20 cellular contexts compared by ENCODE assay signal in the genomic region with DNA sequence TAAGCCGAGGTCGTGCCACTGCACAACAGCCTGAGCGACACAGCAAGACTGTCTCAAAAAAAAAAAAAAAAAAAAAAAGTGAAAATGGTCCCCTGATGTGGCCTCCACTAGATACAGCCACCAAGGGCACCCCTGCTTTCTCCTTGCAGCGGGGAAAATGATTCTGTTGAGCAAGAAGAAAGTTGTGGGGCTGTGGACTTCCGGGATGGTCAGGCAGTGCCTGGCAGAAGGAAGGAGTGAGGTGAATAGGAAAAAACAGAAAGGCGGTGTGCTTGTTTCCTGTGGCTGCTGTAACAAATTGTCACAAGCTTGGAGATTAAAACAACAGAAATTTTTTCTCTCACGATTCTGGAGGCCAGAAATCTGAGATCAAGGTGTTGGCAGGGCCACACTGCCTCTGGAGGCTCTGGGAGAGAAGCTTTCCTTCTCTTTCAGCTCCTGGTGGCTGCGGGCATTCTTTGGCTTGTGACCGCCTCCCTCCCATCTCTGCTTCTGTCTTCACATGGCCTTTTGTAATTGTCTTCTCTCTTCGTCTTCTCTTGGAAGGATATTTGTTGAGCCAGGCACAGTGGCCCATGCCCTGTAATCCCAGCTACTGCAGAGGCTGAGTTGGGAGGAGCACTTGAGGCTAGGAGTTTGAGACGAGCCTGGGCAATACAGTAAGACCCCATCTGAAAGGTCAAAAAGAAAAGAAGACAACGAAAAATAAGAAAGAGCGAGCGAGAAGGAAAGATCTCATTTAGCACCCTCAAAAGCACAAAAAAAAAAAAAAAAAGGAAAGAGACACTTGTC.
A peak's percentile ranks its signal among the peaks of the same experiment; 100 is the strongest.
DNase-seq lines count a peak whose midpoint lies in the region; ATAC-seq, FAIRE-seq and TF ChIP-seq lines count a peak whose summit lies in the region.
"Had no signal": no experiment of that assay in that cellular context is flagged by ENCODE, and none has a peak within 500 bp of the region (broad histone marks: within the 10 kb centered on the region; RNA-seq: fewer than 3 reads in every experiment).

No MANE protein-coding gene starts in this region.

- FAIRE-seq in small intestine (lab: Jason Lieb, UNC) (no peak), D721Med (lab: Jason Lieb, UNC) (no peak)
- FAIRE-seq: GM12878, GM18507, HTR-8/SVneo had no signal

- 63 to 85% (median 77%) methylated on average over 14 of the region's 14 CpGs for WGBS in spleen, 5 donors
- WGBS in small intestine, 3 donors = 81 to 89% (median 88%) methylated on average over 14 of the region's 14 CpGs

- POLR2A ChIA-PET in activated CD4-positive, alpha-beta T cell treated with anti-CD3 and anti-CD28 coated beads, Interleukin-2, amount 10 ng/mL, durations not matched to agents 7 days and 5 days (lab: Charles Lee) = no interaction called here
- POLR2A ChIA-PET in activated CD8-positive, alpha-beta T cell treated with anti-CD3 and anti-CD28 coated beads, Interleukin-2, amount 10 ng/mL, durations not matched to agents 7 days and 5 days (lab: Charles Lee) = no interaction called here

- no peak for TF ChIP-seq POLR2A in spleen (IDR thresholded peaks at IDR 0.05)

- H3K9me3 ChIP-seq in spleen (peaks cover 0 to 31% (median 24%) of the 10 kb centered on the region in 8 donors), small intestine (ENCODE audit: control insufficient read depth, low read depth) (no peaks in the 10 kb centered on the region)
- H3K9me3 ChIP-seq: Caco-2 had no signal

- H3K27ac Mint-ChIP-seq in activated CD4-positive, alpha-beta T cell treated with anti-CD3 and anti-CD28 coated beads, Interleukin-2, amount 10 ng/mL, durations not matched to agents 7 days and 5 days = peak overlapping the region; percentile 52
- H3K27ac Mint-ChIP-seq in activated CD8-positive, alpha-beta T cell treated with anti-CD3 and anti-CD28 coated beads, Interleukin-2, amount 10 ng/mL, durations not matched to agents 7 days and 5 days = peak overlapping the region; percentile 71

- intact Hi-C loops in spleen (cut with DNase I; ENCODE audit: low total_unique reads) = no loop called here

- H3K27ac ChIP-seq in spleen (no peak overlapping the region), small intestine (ENCODE audit: low read depth in 1 of 2, low read length in 1 of 2) (no peak overlapping the region)
- H3K27ac ChIP-seq: KMS-11 had no signal

- H3K4me3 Mint-ChIP-seq in activated CD4-positive, alpha-beta T cell treated with anti-CD3 and anti-CD28 coated beads, Interleukin-2, amount 10 ng/mL, durations not matched to agents 7 days and 5 days = no peak overlapping the region
- peak overlapping the region; percentile 9 for H3K4me3 Mint-ChIP-seq in activated CD8-positive, alpha-beta T cell treated with anti-CD3 and anti-CD28 coated beads, Interleukin-2, amount 10 ng/mL, durations not matched to agents 7 days and 5 days

- no peaks in the 10 kb centered on the region for H3K27me3 ChIP-seq in spleen (replicated peaks in 1 of 7)
- no peaks in the 10 kb centered on the region for H3K27me3 ChIP-seq in small intestine (ENCODE audit: control insufficient read depth in 2 of 2, insufficient read depth in 2 of 2, low read length in 2 of 2)
- H3K27me3 ChIP-seq: MG63 had no signal

- peaks cover 12% of the 10 kb centered on the region for H3K27me3 Mint-ChIP-seq in activated CD4-positive, alpha-beta T cell treated with anti-CD3 and anti-CD28 coated beads, Interleukin-2, amount 10 ng/mL, durations not matched to agents 7 days and 5 days
- H3K27me3 Mint-ChIP-seq in activated CD8-positive, alpha-beta T cell treated with anti-CD3 and anti-CD28 coated beads, Interleukin-2, amount 10 ng/mL, durations not matched to agents 7 days and 5 days (ENCODE audit: low read depth) = peaks cover under 1% of the 10 kb centered on the region

- no peaks in the 10 kb centered on the region for H3K36me3 Mint-ChIP-seq in activated CD4-positive, alpha-beta T cell treated with anti-CD3 and anti-CD28 coated beads, Interleukin-2, amount 10 ng/mL, durations not matched to agents 7 days and 5 days (ENCODE audit: low read depth)
- H3K36me3 Mint-ChIP-seq in activated CD8-positive, alpha-beta T cell treated with anti-CD3 and anti-CD28 coated beads, Interleukin-2, amount 10 ng/mL, durations not matched to agents 7 days and 5 days (ENCODE audit: low read depth) = peaks cover 4% of the 10 kb centered on the region

- H3K4me1 ChIP-seq in spleen (peaks cover 0 to 10% (median 0%) of the 10 kb centered on the region in 6 donors), small intestine (ENCODE audit: control insufficient read depth in 2 of 2, insufficient read depth in 1 of 2, low read depth in 1 of 2, low read length in 1 of 2) (no peaks in the 10 kb centered on the region)

- H3K4me3 ChIP-seq in spleen (no peak overlapping the region), small intestine (ENCODE audit: low read depth in 1 of 2, low read length in 2 of 2) (no peak overlapping the region)
- H3K4me3 ChIP-seq: GM12878, MG63 had no signal

- CTCF ChIA-PET in activated CD4-positive, alpha-beta T cell treated with anti-CD3 and anti-CD28 coated beads, Interleukin-2, amount 10 ng/mL, durations not matched to agents 7 days and 5 days (lab: Charles Lee) = interaction anchor here (0.8 kb wide), 1 partner anchor 14 kb away, joined by 3 read pairs; no protein-coding TSS in a partner anchor
- CTCF ChIA-PET in activated CD8-positive, alpha-beta T cell treated with anti-CD3 and anti-CD28 coated beads, Interleukin-2, amount 10 ng/mL, durations not matched to agents 7 days and 5 days (lab: Charles Lee) = no interaction called here

- peak; percentile 63 for ATAC-seq in activated CD8-positive, alpha-beta T cell treated with anti-CD3 and anti-CD28 coated beads, Interleukin-2, amount 10 ng/mL, durations not matched to agents 7 days and 5 days
- ATAC-seq: GM12878 had no signal

- peaks cover 4% of the 10 kb centered on the region for H3K9me3 Mint-ChIP-seq in activated CD4-positive, alpha-beta T cell treated with anti-CD3 and anti-CD28 coated beads, Interleukin-2, amount 10 ng/mL, durations not matched to agents 7 days and 5 days
- peaks cover 13% of the 10 kb centered on the region for H3K9me3 Mint-ChIP-seq in activated CD8-positive, alpha-beta T cell treated with anti-CD3 and anti-CD28 coated beads, Interleukin-2, amount 10 ng/mL, durations not matched to agents 7 days and 5 days (ENCODE audit: insufficient read depth)

- H3K36me3 ChIP-seq in spleen (no peaks in the 10 kb centered on the region), small intestine (ENCODE audit: control insufficient read depth in 2 of 2, insufficient read depth in 2 of 2, low read length in 2 of 2) (no peaks in the 10 kb centered on the region)
- H3K36me3 ChIP-seq: MG63 had no signal

- peaks cover 13% of the 10 kb centered on the region for H3K4me1 Mint-ChIP-seq in activated CD4-positive, alpha-beta T cell treated with anti-CD3 and anti-CD28 coated beads, Interleukin-2, amount 10 ng/mL, durations not matched to agents 7 days and 5 days
- H3K4me1 Mint-ChIP-seq in activated CD8-positive, alpha-beta T cell treated with anti-CD3 and anti-CD28 coated beads, Interleukin-2, amount 10 ng/mL, durations not matched to agents 7 days and 5 days (ENCODE audit: low read depth) = peaks cover 18% of the 10 kb centered on the region

- TF ChIP-seq CTCF in spleen (IDR thresholded peaks at IDR 0.05 in 8 of 11, conservative IDR thresholded peaks at IDR 0.05 in 3 of 11) (no peak), D721Med (IDR thresholded peaks at IDR 0.05; ENCODE audit: insufficient read depth, missing control alignments) (no peak)

- DNase-seq in activated CD4-positive, alpha-beta T cell treated with anti-CD3 and anti-CD28 coated beads, Interleukin-2, amount 10 ng/mL, durations not matched to agents 7 days and 5 days = peak; percentile 21
- DNase-seq in activated CD4-positive, alpha-beta T cell treated with anti-CD3 and anti-CD28 coated beads for 4 hours = no peak
- DNase-seq in NOMO-1 (lab: John Stamatoyannopoulos, UW; ENCODE audit: unreplicated experiment in 2 of 2) (peak; percentile 25 to 27), spleen (peak; percentile 37), inferior parietal cortex (ENCODE audit: extremely low spot score) (no peak), small intestine (no peak), D721Med (ENCODE audit: insufficient read length, low spot score) (no peak)
- peak; percentile 43 for DNase-seq in activated CD8-positive, alpha-beta T cell treated with anti-CD3 and anti-CD28 coated beads, Interleukin-2, amount 10 ng/mL, durations not matched to agents 7 days and 5 days
- DNase-seq: 8988T, C1 segment of cervical spinal cord, Caco-2, MG63, NCI-H1417, NCI-H1930, NCI-H2171, OCI-M1 had no signal

Comparison
In these comparisons a context has a peak if more than half of its experiments do, and no peak if none do; other contexts are left out.
1. DNase-seq: peak in activated CD4-positive, alpha-beta T cell treated with anti-CD3 and anti-CD28 coated beads, Interleukin-2, amount 10 ng/mL, durations not matched to agents 7 days and 5 days (single experiment), NOMO-1 (2 of 2), activated CD8-positive, alpha-beta T cell treated with anti-CD3 and anti-CD28 coated beads, Interleukin-2, amount 10 ng/mL, durations not matched to agents 7 days and 5 days (single experiment) and spleen (single experiment); none in activated CD4-positive, alpha-beta T cell treated with anti-CD3 and anti-CD28 coated beads for 4 hours (0 of 2), inferior parietal cortex (single experiment), small intestine (single experiment) and D721Med (single experiment).